ENCODE assay signal across 14 cellular contexts in the genomic region with DNA sequence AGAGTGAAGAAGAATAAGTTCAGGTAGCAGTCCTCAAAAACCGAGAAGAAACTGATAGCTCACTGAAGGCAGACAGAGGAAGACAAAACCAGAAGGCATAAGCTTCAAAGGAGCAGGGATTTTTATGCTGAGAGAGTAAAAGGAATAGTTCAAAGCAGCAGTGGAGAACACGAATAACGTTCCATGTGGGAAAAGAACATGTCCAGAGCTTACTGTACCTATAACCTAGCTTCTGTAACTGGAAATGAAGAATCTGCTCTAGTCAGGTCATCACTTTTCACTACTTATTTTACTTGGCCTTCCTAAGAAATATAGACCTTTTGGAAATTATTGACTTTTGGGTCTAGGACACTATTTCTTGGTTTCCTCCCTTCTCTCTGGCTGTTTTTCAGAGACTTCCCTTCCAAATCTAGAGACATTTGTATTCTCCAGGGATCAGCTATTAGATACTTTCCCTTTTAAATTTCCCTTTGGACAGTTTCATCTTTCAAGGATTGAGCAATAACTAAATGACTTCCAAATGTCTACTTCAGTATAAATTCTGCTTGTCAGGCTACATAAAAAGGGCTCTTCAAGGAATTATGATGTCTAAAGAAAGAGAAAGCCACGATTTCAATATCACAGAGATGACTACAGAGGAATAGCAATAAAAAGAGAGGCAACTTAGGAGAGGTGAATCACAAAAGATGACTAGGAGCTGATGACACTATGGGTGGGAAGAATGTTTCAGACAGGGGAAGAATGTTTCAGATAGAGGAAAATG. TPM values are rescaled to one million over a fixed set of nuclear protein-coding genes. Genes with fewer than 3 reads are reported as not detected.
DNase-seq lines count a peak whose midpoint lies in the region; ATAC-seq and TF ChIP-seq lines count a peak whose summit lies in the region.
"Had no signal": no experiment of that assay in that cellular context is flagged by ENCODE, and none has a peak within 500 bp of the region (broad histone marks: within the 10 kb centered on the region; RNA-seq: fewer than 3 reads in every experiment).

No MANE protein-coding gene starts in this region.

- peaks cover 0 to 4% of the 10 kb centered on the region in 2 donors for H3K36me3 ChIP-seq in lung (ENCODE audit: control insufficient read depth in 2 of 2, insufficient read depth in 2 of 2, low read length in 2 of 2)
- H3K36me3 ChIP-seq: ovary had no signal

- no peak overlapping the region for H3K4me3 Mint-ChIP-seq in T-helper 17 cell
- H3K4me3 Mint-ChIP-seq: activated CD4-positive, alpha-beta T cell treated with anti-CD3 and anti-CD28 coated beads, Interleukin-2, amount 10 ng/mL, durations not matched to agents 24 days and 14 days; activated naive CD4-positive, alpha-beta T cell treated with anti-CD3 and anti-CD28 coated beads for 36 hours had no signal

- H3K27ac ChIP-seq in lung (ENCODE audit: low read depth in 1 of 2, low read length in 1 of 2) = no peak overlapping the region
- H3K27ac ChIP-seq: ovary had no signal

- H3K27ac Mint-ChIP-seq in T-helper 17 cell = no peak overlapping the region
- H3K27ac Mint-ChIP-seq: activated CD4-positive, alpha-beta T cell treated with anti-CD3 and anti-CD28 coated beads, Interleukin-2, amount 10 ng/mL, durations not matched to agents 24 days and 14 days; activated naive CD4-positive, alpha-beta T cell treated with anti-CD3 and anti-CD28 coated beads for 36 hours had no signal

- peak; percentile 25 for DNase-seq in AG09319 (ENCODE audit: extremely low read depth, low read depth)
- DNase-seq in M059J (ENCODE audit: low read depth) = peak; percentile 55
- peak; percentile 73 for DNase-seq in epithelial cell of esophagus (ENCODE audit: low read depth)
- DNase-seq in lung (ENCODE audit: low spot score) = no peak
- no peak for DNase-seq in NCI-H1092 treated with DMSO at 0.1 percent for 48 hours (lab: John Stamatoyannopoulos, UW)
- no peak for DNase-seq in dermis blood vessel endothelial cell
- DNase-seq in stimulated activated CD4-positive, alpha-beta T cell treated with anti-CD3 and anti-CD28 coated beads, Interleukin-4, amount 100 ng/mL, for 4 hours = no peak
- no peak for DNase-seq in T-helper 17 cell
- DNase-seq: activated CD4-positive, alpha-beta T cell treated with anti-CD3 and anti-CD28 coated beads, Interleukin-2, amount 10 ng/mL, durations not matched to agents 24 days and 14 days; activated naive CD4-positive, alpha-beta T cell treated with anti-CD3 and anti-CD28 coated beads for 36 hours; COR-L47; effector CD8-positive, alpha-beta T cell; NCI-H510A treated with DMSO at 0.1 percent for 48 hours; ovary had no signal

- H3K27me3 Mint-ChIP-seq in T-helper 17 cell = no peaks in the 10 kb centered on the region
- H3K27me3 Mint-ChIP-seq: activated CD4-positive, alpha-beta T cell treated with anti-CD3 and anti-CD28 coated beads, Interleukin-2, amount 10 ng/mL, durations not matched to agents 24 days and 14 days had no signal

- TF ChIP-seq CTCF in AG09319 (IDR thresholded peaks at IDR 0.05; ENCODE audit: low read depth, low read length) = no peak
- TF ChIP-seq CTCF in epithelial cell of esophagus (IDR thresholded peaks at IDR 0.05; ENCODE audit: insufficient read depth, low read depth, low read length, missing control alignments) = no peak
- TF ChIP-seq CTCF in lung (IDR thresholded peaks at IDR 0.05; ENCODE audit: control extremely low read depth, extremely low read depth) = no peak

- peaks cover 6% of the 10 kb centered on the region for H3K36me3 Mint-ChIP-seq in T-helper 17 cell (ENCODE audit: low read depth)

- ATAC-seq in lung (ENCODE audit: insufficient read depth, low FRiP score) (peak; percentile 66), T-helper 17 cell (no peak)

- H3K9me3 ChIP-seq in lung (ENCODE audit: control insufficient read depth in 2 of 2, insufficient read depth in 1 of 2, low read length in 1 of 2) = peaks cover 0 to 1% of the 10 kb centered on the region in 2 donors
- no peaks in the 10 kb centered on the region for H3K9me3 ChIP-seq in T-helper 17 cell (ENCODE audit: control insufficient read depth, low read length, poor library complexity, severe bottlenecking)
- H3K9me3 ChIP-seq: ovary had no signal

- no peak overlapping the region for H3K4me3 ChIP-seq in epithelial cell of esophagus (ENCODE audit: low read length)
- H3K4me3 ChIP-seq in lung = no peak overlapping the region
- H3K4me3 ChIP-seq: ovary had no signal

- H3K4me1 ChIP-seq in lung (ENCODE audit: control insufficient read depth in 2 of 2, insufficient read depth in 2 of 2, low read length in 2 of 2) = peaks cover 0 to 15% of the 10 kb centered on the region in 2 donors

- WGBS in lung, 2 donors = 84 to 89% methylated on average over 4 of the region's 4 CpGs

- H3K27me3 ChIP-seq in lung (ENCODE audit: control insufficient read depth, insufficient read depth) = no peaks in the 10 kb centered on the region
- H3K27me3 ChIP-seq: ovary had no signal

- peaks cover 17% of the 10 kb centered on the region for H3K4me1 Mint-ChIP-seq in T-helper 17 cell

RNA-seq across cellular contexts. Expression of gene UBE3A, which starts 46.7 kb away (rescaled TPM):
- total RNA-seq in M059J (2014; rRNA removed; shearing (Covaris generic)) = 28.5 and 43.6 TPM in 2 replicates
- total RNA-seq in lung (100 to 1,000 TPM in 1 of 2 donors, 10 to 100 TPM in 1; 100.0 to 123 TPM), dermis blood vessel endothelial cell (60.7 and 72.5 TPM in 2 replicates), T-helper 17 cell (100 to 1,000 TPM; 109 to 115 TPM)
- polyA plus RNA-seq in lung = 10 to 100 TPM; 17.3 to 19.6 TPM

Comparison
In these comparisons a context has a peak if more than half of its experiments do, and no peak if none do; other contexts are left out.
1. DNase-seq: peak in AG09319 (single experiment), M059J (single experiment) and epithelial cell of esophagus (single experiment); none in lung (single experiment), NCI-H1092 treated with DMSO at 0.1 percent for 48 hours (single experiment), dermis blood vessel endothelial cell (single experiment), stimulated activated CD4-positive, alpha-beta T cell treated with anti-CD3 and anti-CD28 coated beads, Interleukin-4, amount 100 ng/mL, for 4 hours (0 of 2) and T-helper 17 cell (0 of 3).